18 cellular contexts compared by ENCODE assay signal in genomic region chr1:201116091-201116490, GRCh38. TPM values are rescaled to one million over a fixed set of nuclear protein-coding genes. Genes with fewer than 3 reads are reported as not detected.
DNase-seq lines count a peak whose midpoint lies in the region; ATAC-seq and TF ChIP-seq lines count a peak whose summit lies in the region.
"Had no signal": no experiment of that assay in that cellular context is flagged by ENCODE, and none has a peak within 500 bp of the region (broad histone marks: within the 10 kb centered on the region; RNA-seq: fewer than 3 reads in every experiment).

No MANE protein-coding gene starts in this region.

- H3K9me2 ChIP-seq in MM.1S (replicated peaks; ENCODE audit: insufficient read depth, low read length): no peaks in the 10 kb centered on the region

- no peaks in the 10 kb centered on the region for H4K20me1 ChIP-seq in MM.1S (ENCODE audit: insufficient read depth, low read length)

- no peak overlapping the region for H3K4me2 ChIP-seq in MM.1S (ENCODE audit: low read depth, low read length)

- no peak for TF ChIP-seq CTCF in CD4-positive, alpha-beta T cell (IDR thresholded peaks at IDR 0.05)
- TF ChIP-seq CTCF in WERI-Rb-1 (IDR thresholded peaks at IDR 0.05; ENCODE audit: low read depth, low read length): no peak
- TF ChIP-seq CTCF in body of pancreas (IDR thresholded peaks at IDR 0.05): no peak
- no peak for TF ChIP-seq CTCF in MM.1S (IDR thresholded peaks at IDR 0.05; ENCODE audit: low read length)

- DNase-seq in CD4-positive, alpha-beta T cell: no peak
- peak; percentile 69 for DNase-seq in D341Med (ENCODE audit: low spot score)
- DNase-seq in WERI-Rb-1: peak; percentile 84
- DNase-seq in naive thymus-derived CD8-positive, alpha-beta T cell: no peak
- no peak for DNase-seq in body of pancreas
- DNase-seq in inferior parietal cortex (ENCODE audit: extremely low spot score): no peak
- no peak for DNase-seq in MM.1S
- DNase-seq: C1 segment of cervical spinal cord; DND-41; GDM1; GOT3; NCI-H1436 treated with DMSO at 0.1 percent for 48 hours; NCI-H2081 treated with DMSO at 0.1 percent for 48 hours; NCI-H2227 treated with DMSO at 0.1 percent for 48 hours; NCI-H526; NK-92 treated with Interleukin-12 subunit alpha and Interleukin-12 subunit beta, amount 100 ng/mL, for 24 hours; SHP77 treated with DMSO at 0.1 percent for 48 hours had no signal

- POLR2A ChIA-PET in CD4-positive, alpha-beta T cell (lab: Charles Lee): interaction anchor here (0.9 kb wide), 1 partner anchor 38 kb away, joined by 4 read pairs; the partner anchor contains the start of gene TMEM9
- POLR2A ChIA-PET in naive thymus-derived CD8-positive, alpha-beta T cell (lab: Charles Lee): interaction anchor here (1.0 kb wide), 1 partner anchor 38 kb away, joined by 4 read pairs; the partner anchor contains the start of gene TMEM9

- no peaks in the 10 kb centered on the region for H3F3A ChIP-seq in MM.1S (ENCODE audit: insufficient read depth, low read length)

- no peak overlapping the region for H3K27ac Mint-ChIP-seq in CD4-positive, alpha-beta T cell
- peak overlapping the region in 3 of 10 donors; percentile 15 to 71 (median 71) for H3K27ac Mint-ChIP-seq in naive thymus-derived CD8-positive, alpha-beta T cell

- H3K27me3 ChIP-seq in CD4-positive, alpha-beta T cell (ENCODE audit: control insufficient read depth, insufficient read depth, low read length): no peaks in the 10 kb centered on the region
- no peaks in the 10 kb centered on the region for H3K27me3 ChIP-seq in WERI-Rb-1 (ENCODE audit: insufficient read depth, low read depth, severe bottlenecking)
- H3K27me3 ChIP-seq in body of pancreas: no peaks in the 10 kb centered on the region
- H3K27me3 ChIP-seq in MM.1S (replicated peaks; ENCODE audit: insufficient read depth, low read length): no peaks in the 10 kb centered on the region

- H3K4me3 Mint-ChIP-seq in CD4-positive, alpha-beta T cell: peak overlapping the region; percentile 74
- H3K4me3 Mint-ChIP-seq in naive thymus-derived CD8-positive, alpha-beta T cell: peak overlapping the region in 9 of 10 donors; percentile 4 to 74 (median 52)

- H3K79me2 ChIP-seq in MM.1S (ENCODE audit: low read length): no peaks in the 10 kb centered on the region

- no peak for TF ChIP-seq POLR2A in body of pancreas (IDR thresholded peaks at IDR 0.05)

- H3K4me1 ChIP-seq in body of pancreas (peaks cover 16% of the 10 kb centered on the region), MM.1S (ENCODE audit: low read length) (no peaks in the 10 kb centered on the region)

- H3K27me3 Mint-ChIP-seq in CD4-positive, alpha-beta T cell: no peaks in the 10 kb centered on the region
- no peaks in the 10 kb centered on the region for H3K27me3 Mint-ChIP-seq in naive thymus-derived CD8-positive, alpha-beta T cell

- no peak overlapping the region for H3K27ac ChIP-seq in CD4-positive, alpha-beta T cell (ENCODE audit: low read depth, low read length)
- H3K27ac ChIP-seq in WERI-Rb-1 (no peak overlapping the region), body of pancreas (no peak overlapping the region), MM.1S (ENCODE audit: low read length) (no peak overlapping the region)

- WGBS in body of pancreas, 2 donors: 100% methylated on average over 2 of the region's 2 CpGs

- H3K9me3 ChIP-seq in CD4-positive, alpha-beta T cell (ENCODE audit: control insufficient read depth, low read length): no peaks in the 10 kb centered on the region
- H3K9me3 ChIP-seq in WERI-Rb-1 (ENCODE audit: severe bottlenecking) (no peaks in the 10 kb centered on the region), body of pancreas (no peaks in the 10 kb centered on the region), MM.1S (replicated peaks; ENCODE audit: insufficient read depth, low read length) (no peaks in the 10 kb centered on the region)

- ATAC-seq in CD4-positive, alpha-beta T cell (ENCODE audit: poor library complexity): no peak
- no peak for ATAC-seq in naive thymus-derived CD8-positive, alpha-beta T cell
- no peak for ATAC-seq in body of pancreas
- ATAC-seq in GM19351 (IDR thresholded peaks at IDR 0.05; ENCODE audit: unreplicated experiment): no peak

- CTCF ChIA-PET in CD4-positive, alpha-beta T cell (lab: Charles Lee): interaction anchor here (1.4 kb wide), 1 partner anchor 144 kb away, joined by 4 read pairs; no protein-coding TSS in a partner anchor

- H3K36me3 ChIP-seq in WERI-Rb-1 (no peaks in the 10 kb centered on the region), body of pancreas (replicated peaks in 1 of 2; ENCODE audit: insufficient read depth in 1 of 2, low read depth in 2 of 2) (no peaks in the 10 kb centered on the region), MM.1S (replicated peaks; ENCODE audit: insufficient read depth, low read length) (no peaks in the 10 kb centered on the region)

- no peaks in the 10 kb centered on the region for H3K9me3 Mint-ChIP-seq in CD4-positive, alpha-beta T cell
- no peaks in the 10 kb centered on the region for H3K9me3 Mint-ChIP-seq in naive thymus-derived CD8-positive, alpha-beta T cell

- H3K9ac ChIP-seq in MM.1S (ENCODE audit: low read length): no peak overlapping the region

- H2AFZ ChIP-seq in MM.1S (ENCODE audit: low read length): no peak overlapping the region

- H3K4me3 ChIP-seq in WERI-Rb-1 (ENCODE audit: low read depth, low read length): no peak overlapping the region
- H3K4me3 ChIP-seq in body of pancreas: no peak overlapping the region
- no peak overlapping the region for H3K4me3 ChIP-seq in MM.1S (ENCODE audit: low read length)

- no peaks in the 10 kb centered on the region for H3K36me3 Mint-ChIP-seq in CD4-positive, alpha-beta T cell (ENCODE audit: low read depth)
- H3K36me3 Mint-ChIP-seq in naive thymus-derived CD8-positive, alpha-beta T cell: no peaks in the 10 kb centered on the region

- peaks cover 40% of the 10 kb centered on the region for H3K4me1 Mint-ChIP-seq in CD4-positive, alpha-beta T cell (ENCODE audit: low read depth)
- peaks cover 11 to 38% (median 24%) of the 10 kb centered on the region in 4 donors for H3K4me1 Mint-ChIP-seq in naive thymus-derived CD8-positive, alpha-beta T cell

- intact Hi-C loops in CD4-positive, alpha-beta T cell (cut with DNase I, micrococcal nuclease): loop anchor here (5.0 to 10.0 kb wide), 2 partner anchors 91 to 449 kb away; partner anchors contain the start of genes DDX59 (in 1 of the 2) and KIF21B (in 1 of the 2)
- intact Hi-C loops in body of pancreas (cut with DNase I): no loop called here

RNA-seq across cellular contexts. Expression of gene CACNA1S, which starts 3.9 kb away (rescaled TPM):
- total RNA-seq in CD4-positive, alpha-beta T cell: not detected
- not detected for total RNA-seq in naive thymus-derived CD8-positive, alpha-beta T cell
- polyA plus RNA-seq in naive thymus-derived CD8-positive, alpha-beta T cell: not detected
- total RNA-seq in body of pancreas: under 1 TPM in 1 of 2 donors, not detected in 1; under 0.01 TPM

RNA-seq across cellular contexts. Expression of gene ASCL5, which starts 10.9 kb away (rescaled TPM):
- total RNA-seq in CD4-positive, alpha-beta T cell: under 1 TPM; 0.49 to 0.50 TPM
- total RNA-seq in naive thymus-derived CD8-positive, alpha-beta T cell: under 1 TPM in 1 of 2 experiments, not detected in 1; 0.27 TPM
- under 1 TPM in 1 of 3 donors, not detected in 2; 0.08 TPM for polyA plus RNA-seq in naive thymus-derived CD8-positive, alpha-beta T cell
- total RNA-seq in body of pancreas: 1 to 10 TPM; 1.0 to 4.6 TPM

RNA-seq across cellular contexts. Expression of gene TMEM9, which starts 38.2 kb away (rescaled TPM):
- 10 to 100 TPM; 15.7 to 16.5 TPM for total RNA-seq in CD4-positive, alpha-beta T cell
- 10 to 100 TPM; 23.7 to 26.9 TPM for total RNA-seq in naive thymus-derived CD8-positive, alpha-beta T cell
- polyA plus RNA-seq in naive thymus-derived CD8-positive, alpha-beta T cell: 10 to 100 TPM; 30.6 to 43.2 (median 40.9) TPM
- 10 to 100 TPM; 56.6 to 70.5 TPM for total RNA-seq in body of pancreas

Comparison
In these comparisons a context has a peak if more than half of its experiments do, and no peak if none do; other contexts are left out.
1. DNase-seq: peak in D341Med (single experiment) and WERI-Rb-1 (single experiment); none in CD4-positive, alpha-beta T cell (0 of 10), naive thymus-derived CD8-positive, alpha-beta T cell (0 of 10), body of pancreas (0 of 4), inferior parietal cortex (single experiment) and MM.1S (single experiment).